In genomic region chr2:149586898-149587219, GRCh38 we compare ENCODE assay signal across 8 cellular contexts. TPM values are rescaled to one million over a fixed set of nuclear protein-coding genes. Genes with fewer than 3 reads are reported as not detected.
A peak's percentile ranks its signal among the peaks of the same experiment; 100 is the strongest.
DNase-seq lines count a peak whose midpoint lies in the region; ATAC-seq and TF ChIP-seq lines count a peak whose summit lies in the region.

No MANE protein-coding gene starts in this region.

- peaks cover under 1% of the 10 kb centered on the region for H3K36me3 ChIP-seq in CD8-positive, alpha-beta T cell (ENCODE audit: insufficient read depth, low read length)
- H3K36me3 ChIP-seq in PC-9 (ENCODE audit: low read depth), result peaks cover 17% of the 10 kb centered on the region
- peaks cover 24% of the 10 kb centered on the region for H3K36me3 ChIP-seq in osteoblast (ENCODE audit: insufficient read depth, low read length)

- H3K27me3 ChIP-seq in CD8-positive, alpha-beta T cell (ENCODE audit: insufficient read depth, low read length), result no peaks in the 10 kb centered on the region
- H3K27me3 ChIP-seq in PC-9 (ENCODE audit: insufficient read depth, low read depth), result no peaks in the 10 kb centered on the region
- no peaks in the 10 kb centered on the region for H3K27me3 ChIP-seq in osteoblast (ENCODE audit: insufficient read depth, low read length)

- H2AFZ ChIP-seq in PC-9 (peak overlapping the region; percentile 99), osteoblast (ENCODE audit: low read length) (peak overlapping the region; percentile 98)

- CTCF ChIA-PET in CD8-positive, alpha-beta T cell (lab: Charles Lee), result interaction anchor here (0.9 to 2.2 kb wide), 4 partner anchors 10 to 1652 kb away, joined by 5 to 11 read pairs (median 6); no protein-coding TSS in a partner anchor
- CTCF ChIA-PET in PC-9 (lab: Charles Lee), result interaction anchor here (0.9 kb wide), 2 partner anchors 13 to 1652 kb away, joined by 3 to 4 read pairs; no protein-coding TSS in a partner anchor

- H3K4me1 Mint-ChIP-seq in CD8-positive, alpha-beta T cell (ENCODE audit: low read depth), result peaks cover 49% of the 10 kb centered on the region

- intact Hi-C loops in CD8-positive, alpha-beta T cell (cut with DNase I, micrococcal nuclease), result loop anchor here (1.0 to 10.0 kb wide), 13 partner anchors 710 to 1823 kb away; partner anchors contain the start of genes ACVR2A (in 2 of the 2), KIF5C (in 2 of the 2), MBD5 (in 2 of the 2) and NMI (in 2 of the 2)
- intact Hi-C loops in PC-9 (cut with micrococcal nuclease; ENCODE audit: unreplicated experiment), result no loop called here

- H3K4me3 Mint-ChIP-seq in CD8-positive, alpha-beta T cell, result peak overlapping the region; percentile 94

- H3K79me2 ChIP-seq in PC-9 (ENCODE audit: low read depth) (peaks cover 47% of the 10 kb centered on the region), osteoblast (ENCODE audit: insufficient read depth, low read length) (peaks cover 58% of the 10 kb centered on the region)

- no peak for TF ChIP-seq CTCF in CD8-positive, alpha-beta T cell (IDR thresholded peaks at IDR 0.05)
- no peak for TF ChIP-seq CTCF in PC-9 (conservative IDR thresholded peaks at IDR 0.05)
- TF ChIP-seq CTCF in epithelial cell of esophagus (IDR thresholded peaks at IDR 0.05; ENCODE audit: insufficient read depth, low read depth, low read length, missing control alignments), result no peak
- no peak for TF ChIP-seq CTCF in osteoblast (IDR thresholded peaks at IDR 0.05; ENCODE audit: extremely low read depth, low read depth, low read length)

- peaks cover 34% of the 10 kb centered on the region for H3K4me1 ChIP-seq in CD8-positive, alpha-beta T cell (ENCODE audit: insufficient read depth, low read length)
- H3K4me1 ChIP-seq in PC-9 (replicated peaks; ENCODE audit: insufficient read depth) (peaks cover 16% of the 10 kb centered on the region), osteoblast (ENCODE audit: insufficient read depth, low read length) (peaks cover 23% of the 10 kb centered on the region)

- BruUV-seq in PC-9 (replicated peaks; lab: Mats Ljungman, UMichigan), result no TSS peak

- no peaks in the 10 kb centered on the region for H3F3A ChIP-seq in PC-9 (ENCODE audit: insufficient read depth, low read depth)

- ATAC-seq in CD8-positive, alpha-beta T cell, result no peak
- no peak for ATAC-seq in HG02759 (IDR thresholded peaks at IDR 0.05; ENCODE audit: unreplicated experiment)
- no peak for ATAC-seq in GM21619 (IDR thresholded peaks at IDR 0.05; ENCODE audit: unreplicated experiment)
- no peak for ATAC-seq in HG03439 (IDR thresholded peaks at IDR 0.05; ENCODE audit: unreplicated experiment)
- ATAC-seq in HG02981 (IDR thresholded peaks at IDR 0.05; ENCODE audit: unreplicated experiment), result no peak

- no peaks in the 10 kb centered on the region for H3K9me3 Mint-ChIP-seq in CD8-positive, alpha-beta T cell

- H3K9me2 ChIP-seq in PC-9 (ENCODE audit: insufficient read depth), result no peaks in the 10 kb centered on the region

- no peaks in the 10 kb centered on the region for H3K9me3 ChIP-seq in CD8-positive, alpha-beta T cell (ENCODE audit: low read length)
- H3K9me3 ChIP-seq in PC-9 (ENCODE audit: insufficient read depth, low read depth), result no peaks in the 10 kb centered on the region
- no peaks in the 10 kb centered on the region for H3K9me3 ChIP-seq in osteoblast (ENCODE audit: low read depth, low read length)

- peaks cover 5% of the 10 kb centered on the region for H3K27me3 Mint-ChIP-seq in CD8-positive, alpha-beta T cell (ENCODE audit: low read depth)

- peak overlapping the region; percentile 98 for H3K27ac Mint-ChIP-seq in CD8-positive, alpha-beta T cell

- POLR2A ChIA-PET in CD8-positive, alpha-beta T cell (lab: Charles Lee), result interaction anchor here (1.0 to 2.1 kb wide), 7 partner anchors 12 to 1702 kb away, joined by 3 to 12 read pairs (median 4); partner anchors contain the start of genes NMI and RBM43
- POLR2A ChIA-PET in PC-9 (lab: Charles Lee; ENCODE audit: unreplicated experiment), result interaction anchor here (0.6 to 0.7 kb wide), 4 partner anchors 14 to 1612 kb away, joined by 3 to 9 read pairs (median 4); no protein-coding TSS in a partner anchor

- H3K27ac ChIP-seq in CD8-positive, alpha-beta T cell (ENCODE audit: low read depth, low read length), result peak overlapping the region; percentile 95
- H3K27ac ChIP-seq in PC-9 (peak overlapping the region; percentile 90), osteoblast (ENCODE audit: low read depth, low read length) (peak overlapping the region; percentile 100)

- H3K36me3 Mint-ChIP-seq in CD8-positive, alpha-beta T cell, result peaks cover 47% of the 10 kb centered on the region

- no peaks in the 10 kb centered on the region for H4K20me1 ChIP-seq in PC-9 (ENCODE audit: insufficient read depth)
- peaks cover 16% of the 10 kb centered on the region for H4K20me1 ChIP-seq in osteoblast (ENCODE audit: insufficient read depth, low read length)

- H3K4me2 ChIP-seq in PC-9 (peak overlapping the region; percentile 89), osteoblast (ENCODE audit: insufficient read depth, low read length) (peak overlapping the region; percentile 85)

- no peak for DNase-seq in CD8-positive, alpha-beta T cell
- DNase-seq in PC-9 (no peak), epithelial cell of esophagus (ENCODE audit: low read depth) (no peak), osteoblast (ENCODE audit: insufficient read length, low spot score, missing footprints) (no peak)

- H3K4me3 ChIP-seq in CD8-positive, alpha-beta T cell (ENCODE audit: low read depth, low read length), result peak overlapping the region; percentile 86
- peak overlapping the region; percentile 99 for H3K4me3 ChIP-seq in PC-9
- peak overlapping the region; percentile 97 for H3K4me3 ChIP-seq in epithelial cell of esophagus (ENCODE audit: low read length)
- peak overlapping the region; percentile 96 for H3K4me3 ChIP-seq in osteoblast (ENCODE audit: insufficient read depth, low read length)

RNA-seq across cellular contexts. Expression of gene MMADHC, which starts 0.7 kb away (rescaled TPM):
- total RNA-seq in CD8-positive, alpha-beta T cell, result 10 to 100 TPM; 74.1 to 84.7 TPM
- total RNA-seq in PC-9 (2021), result 112 and 135 TPM in 2 replicates
- total RNA-seq in osteoblast, result 165 and 187 TPM in 2 replicates
